15 cellular contexts compared by ENCODE assay signal in genomic region chr22:30275625-30276024, GRCh38. TPM values are rescaled to one million over a fixed set of nuclear protein-coding genes. Genes with fewer than 3 reads are reported as not detected.
A peak's percentile ranks its signal among the peaks of the same experiment; 100 is the strongest.
DNase-seq lines count a peak whose midpoint lies in the region; ATAC-seq and TF ChIP-seq lines count a peak whose summit lies in the region.
"Had no signal": no experiment of that assay in that cellular context is flagged by ENCODE, and none has a peak within 500 bp of the region (broad histone marks: within the 10 kb centered on the region; RNA-seq: fewer than 3 reads in every experiment).

No MANE protein-coding gene starts in this region.

- POLR2A ChIA-PET in HCT116 (lab: Charles Lee), result no interaction called here

- no peaks in the 10 kb centered on the region for H3K36me3 ChIP-seq in HCT116 (ENCODE audit: control insufficient read depth in 1 of 2, insufficient read depth in 2 of 2, low read length in 2 of 2)
- H3K36me3 ChIP-seq: SJSA1 had no signal

- TF ChIP-seq CTCF in HCT116 (IDR thresholded peaks at IDR 0.05 in 2 of 3, conservative IDR thresholded peaks at IDR 0.05 in 1 of 3; ENCODE audit: borderline replicate concordance in 1 of 3, insufficient read depth in 1 of 3, low read depth in 2 of 3, low read length in 2 of 3), result no peak

- CTCF ChIA-PET in HCT116 (lab: Charles Lee), result no interaction called here

- no TSS peak for BruUV-seq in HCT116 (replicated peaks; lab: Mats Ljungman, UMichigan)

- H3K4me3 ChIP-seq in HCT116 (replicated peaks in 1 of 2; ENCODE audit: low read depth in 1 of 2, low read length in 2 of 2), result no peak overlapping the region
- H3K4me3 ChIP-seq: SJSA1 had no signal

- H3K9me2 ChIP-seq in HCT116 (ENCODE audit: insufficient read depth), result no peaks in the 10 kb centered on the region

- peak; percentile 60 for ATAC-seq in HCT116
- ATAC-seq in memory B cell (ENCODE audit: low read depth), result peak; percentile 56
- no peak for ATAC-seq in GM18907 (IDR thresholded peaks at IDR 0.05; ENCODE audit: unreplicated experiment)

- H3K4me3 Mint-ChIP-seq in activated T-cell treated with anti-CD3 and anti-CD28 coated beads, Interleukin-2, amount 50 U/mL, for 24 hours, result peak overlapping the region; percentile 25
- peak overlapping the region; percentile 53 for H3K4me3 Mint-ChIP-seq in memory B cell

- intact Hi-C loops in HCT116 (cut with micrococcal nuclease), result no loop called here

- no peak for TF ChIP-seq RAD21 in HCT116 (IDR thresholded peaks at IDR 0.05; ENCODE audit: low read depth)

- H4K20me1 ChIP-seq in HCT116 (ENCODE audit: insufficient read depth), result no peaks in the 10 kb centered on the region

- H3K4me1 ChIP-seq in HCT116 (ENCODE audit: control insufficient read depth in 1 of 2, insufficient read depth in 2 of 2, low read length in 2 of 2), result peaks cover 5 to 17% of the 10 kb centered on the region in 2 experiments; a peak in 3 of 4 replicates

- no peak for TF ChIP-seq POLR2A in HCT116 (IDR thresholded peaks at IDR 0.05; ENCODE audit: borderline replicate concordance, extremely low read depth, insufficient read depth, insufficient read length)

- RAD21 ChIA-PET in HCT116 (lab: Charles Lee; ENCODE audit: low non-redundant PET in 1 of 2, low total read pairs in 2 of 2, uncharacterized antibody in 2 of 2, unreplicated experiment in 2 of 2), result no interaction called here

- no peak overlapping the region for H3K9ac ChIP-seq in HCT116 (ENCODE audit: low read length)

- H3K4me1 Mint-ChIP-seq in activated T-cell treated with anti-CD3 and anti-CD28 coated beads, Interleukin-2, amount 50 U/mL, for 24 hours (ENCODE audit: low read depth), result peaks cover 38% of the 10 kb centered on the region
- H3K4me1 Mint-ChIP-seq in memory B cell, result peaks cover 11% of the 10 kb centered on the region

- no peak overlapping the region for H2AFZ ChIP-seq in HCT116 (ENCODE audit: low read depth, low read length, poor library complexity, severe bottlenecking)

- H3K27me3 ChIP-seq in HCT116 (ENCODE audit: insufficient read depth, low read length), result no peaks in the 10 kb centered on the region
- H3K27me3 ChIP-seq: SJSA1 had no signal

- no peaks in the 10 kb centered on the region for H3K9me3 Mint-ChIP-seq in activated T-cell treated with anti-CD3 and anti-CD28 coated beads, Interleukin-2, amount 50 U/mL, for 24 hours
- H3K9me3 Mint-ChIP-seq in memory B cell, result no peaks in the 10 kb centered on the region

- H3K4me2 ChIP-seq in HCT116 (ENCODE audit: low read length), result no peak overlapping the region

- peak overlapping the region; percentile 42 for H3K27ac Mint-ChIP-seq in activated T-cell treated with anti-CD3 and anti-CD28 coated beads, Interleukin-2, amount 50 U/mL, for 24 hours
- H3K27ac Mint-ChIP-seq in memory B cell, result peak overlapping the region; percentile 75

- DNase-seq in DMS53 (lab: John Stamatoyannopoulos, UW) (peak; percentile 30), DMS53 treated with DMSO at 0.1 percent for 48 hours (lab: John Stamatoyannopoulos, UW; ENCODE audit: unreplicated experiment) (no peak), HCT116 (ENCODE audit: low read depth, low spot score) (no peak), memory B cell (ENCODE audit: low spot score in 2 of 2) (no peak), RKO (ENCODE audit: low spot score) (no peak), DMS79 treated with DMSO at 0.1 percent for 48 hours (lab: John Stamatoyannopoulos, UW) (no peak)
- peak; percentile 55 for DNase-seq in activated T-cell treated with anti-CD3 and anti-CD28 coated beads, Interleukin-2, amount 50 U/mL, for 24 hours
- DNase-seq: erythroblast, midbrain, NCI-H446 treated with DMSO at 0.1 percent for 48 hours had no signal

- no peaks in the 10 kb centered on the region for H3K79me2 ChIP-seq in HCT116 (ENCODE audit: insufficient read depth, low read length)

- H3K9me3 ChIP-seq in HCT116 (ENCODE audit: control insufficient read depth in 1 of 2, insufficient read depth in 1 of 2, low read depth in 1 of 2, low read length in 2 of 2), result no peaks in the 10 kb centered on the region
- H3K9me3 ChIP-seq: SJSA1 had no signal

- H3K27me3 Mint-ChIP-seq in activated T-cell treated with anti-CD3 and anti-CD28 coated beads, Interleukin-2, amount 50 U/mL, for 24 hours, result no peaks in the 10 kb centered on the region
- peaks cover 21% of the 10 kb centered on the region for H3K27me3 Mint-ChIP-seq in memory B cell

- peaks cover 8% of the 10 kb centered on the region for H3K36me3 Mint-ChIP-seq in activated T-cell treated with anti-CD3 and anti-CD28 coated beads, Interleukin-2, amount 50 U/mL, for 24 hours (ENCODE audit: low read depth)
- H3K36me3 Mint-ChIP-seq in memory B cell, result peaks cover 4% of the 10 kb centered on the region

- no peak overlapping the region for H3K27ac ChIP-seq in HCT116 (ENCODE audit: low read depth, low read length)
- H3K27ac ChIP-seq: 22Rv1, SJSA1 had no signal

TF ChIP-seq in HCT116, 20 proteins besides CTCF, POLR2A, EP300 and RAD21:
- TF ChIP-seq, protein P1, sequence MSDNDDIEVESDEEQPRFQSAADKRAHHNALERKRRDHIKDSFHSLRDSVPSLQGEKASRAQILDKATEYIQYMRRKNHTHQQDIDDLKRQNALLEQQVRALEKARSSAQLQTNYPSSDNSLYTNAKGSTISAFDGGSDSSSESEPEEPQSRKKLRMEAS (IDR thresholded peaks at IDR 0.05), result peak; percentile 23; the same call in 1 of the 2 replicates
- TF ChIP-seq CBX3 (IDR thresholded peaks at IDR 0.05; ENCODE audit: low read depth) (no peak), SIN3A (IDR thresholded peaks at IDR 0.05; ENCODE audit: low read depth) (no peak), POLR2AphosphoS5 (IDR thresholded peaks at IDR 0.05; ENCODE audit: low read depth, low read length) (no peak)

RNA-seq across cellular contexts. Expression of gene OSM, which starts 9.0 kb away (rescaled TPM):
- total RNA-seq in HCT116 (2021; ENCODE audit: unreplicated experiment), result not detected
- polyA plus RNA-seq in HCT116 (2012), result 0.04 and 0.05 TPM in 2 replicates
- total RNA-seq: pulmonary artery endothelial cell, SJSA1 had no signal

RNA-seq across cellular contexts. Expression of gene CASTOR1, which starts 13.7 kb away (rescaled TPM):
- 6.5 TPM for total RNA-seq in HCT116 (2021; ENCODE audit: unreplicated experiment)
- 5.2 and 5.6 TPM in 2 replicates for polyA plus RNA-seq in HCT116 (2012)

RNA-seq across cellular contexts. Expression of gene LIF, which starts 29.1 kb away (rescaled TPM):
- total RNA-seq in HCT116 (2021; ENCODE audit: unreplicated experiment), result 75.4 TPM
- polyA plus RNA-seq in HCT116 (2012), result 105 and 129 TPM in 2 replicates
- total RNA-seq: temporal lobe had no signal

RNA-seq across cellular contexts. Expression of gene TBC1D10A, which starts 51.1 kb away (rescaled TPM):
- total RNA-seq in HCT116 (2021; ENCODE audit: unreplicated experiment), result 18.6 TPM
- 20.1 and 20.7 TPM in 2 replicates for polyA plus RNA-seq in HCT116 (2012)

Comparison
In these comparisons a context has a peak if more than half of its experiments do, and no peak if none do; other contexts are left out.
1. DNase-seq: peak in DMS53 (single experiment) and activated T-cell treated with anti-CD3 and anti-CD28 coated beads, Interleukin-2, amount 50 U/mL, for 24 hours (single experiment); none in DMS53 treated with DMSO at 0.1 percent for 48 hours (single experiment), HCT116 (single experiment), memory B cell (0 of 2), RKO (single experiment) and DMS79 treated with DMSO at 0.1 percent for 48 hours (single experiment).